In the genomic region with DNA sequence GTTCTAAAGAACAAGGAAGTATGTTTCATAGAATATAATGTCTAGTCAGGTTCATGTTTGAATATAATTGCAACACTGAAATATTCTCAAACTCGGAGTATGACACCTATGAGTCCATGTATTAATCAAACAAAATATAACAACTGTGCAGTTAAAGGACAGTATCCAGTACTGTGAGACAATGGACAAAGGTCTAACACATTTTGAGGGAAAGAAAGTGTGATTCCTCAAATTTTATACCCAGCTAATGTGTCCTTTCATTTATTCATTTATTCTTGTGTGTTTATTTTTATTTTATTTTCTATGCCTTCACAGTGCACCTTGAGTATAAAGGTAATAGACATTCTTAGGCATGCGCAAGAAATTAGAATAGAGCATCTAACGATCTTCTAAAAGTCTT, we compare ENCODE assay signal across 35 cellular contexts.
"Had no signal": no experiment of that assay in that cellular context is flagged by ENCODE, and none has a peak within 500 bp of the region (broad histone marks: within the 10 kb centered on the region; RNA-seq: fewer than 3 reads in every experiment).

No MANE protein-coding gene starts in this region.

- H3K4me3 ChIP-seq: MG63 had no signal

- H3K27me3 ChIP-seq: MG63 had no signal

- H3K36me3 ChIP-seq: MG63 had no signal

- DNase-seq: Karpas-422, Kasumi-1, MG63, MM.1S, MV-4-11, NCI-H1048, NCI-H1092, NCI-H1092 treated with DMSO at 0.1 percent for 48 hours, NCI-H1105, NCI-H1105 treated with DMSO at 0.1 percent for 48 hours, NCI-H1417, NCI-H1417 treated with DMSO at 0.1 percent for 48 hours, NCI-H1436, NCI-H1436 treated with DMSO at 0.1 percent for 48 hours, NCI-H146, NCI-H1694, NCI-H1694 treated with DMSO at 0.1 percent for 48 hours, NCI-H187, NCI-H187 treated with DMSO at 0.1 percent for 48 hours, NCI-H1930, NCI-H2029, NCI-H2029 treated with DMSO at 0.1 percent for 48 hours, NCI-H2081, NCI-H2081 treated with DMSO at 0.1 percent for 48 hours, NCI-H2107, NCI-H2171, NCI-H2171 treated with DMSO at 0.1 percent for 48 hours, NCI-H2227 treated with DMSO at 0.1 percent for 48 hours, NCI-H226, NCI-H345, NCI-H446, NCI-H446 treated with DMSO at 0.1 percent for 48 hours, NCI-H510A, NCI-H510A treated with DMSO at 0.1 percent for 48 hours, NCI-H524 had no signal
